Comparison of ENCODE assay signal across 26 cellular contexts in the genomic region with DNA sequence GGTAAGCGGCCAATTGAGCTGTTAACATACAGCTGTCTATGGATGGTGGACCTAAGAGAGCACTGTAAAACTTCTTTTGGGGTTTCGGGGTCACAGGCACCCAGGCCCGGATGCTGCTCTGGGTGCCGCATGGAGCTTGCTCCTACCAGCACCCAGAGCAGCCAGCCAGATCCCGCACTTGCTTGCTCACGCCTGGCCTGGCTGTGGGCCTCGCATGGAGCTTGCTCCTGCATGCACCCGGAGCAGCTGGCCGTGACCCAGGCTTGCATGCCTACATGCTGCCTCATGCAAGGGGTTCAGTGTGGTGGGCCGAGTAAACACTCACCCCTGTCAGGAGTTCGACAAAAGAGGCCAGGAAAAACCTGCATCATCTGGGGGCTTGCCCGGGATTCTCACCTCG.
"Had no signal": no experiment of that assay in that cellular context is flagged by ENCODE, and none has a peak within 500 bp of the region (broad histone marks: within the 10 kb centered on the region; RNA-seq: fewer than 3 reads in every experiment).

No MANE protein-coding gene starts in this region.

- H3K36me3 ChIP-seq: gastrocnemius medialis, left lung, neural progenitor cell, ovary, stomach, thyroid gland had no signal

- H3K4me1 ChIP-seq: gastrocnemius medialis, left lung, neural progenitor cell, stomach, thyroid gland had no signal

- ATAC-seq: gastrocnemius medialis; left cardiac atrium; left lung; naive thymus-derived CD4-positive, alpha-beta T cell; sciatic nerve had no signal

- H3K27me3 ChIP-seq: gastrocnemius medialis, hepatocyte, left lung, neural progenitor cell, ovary, stomach, thyroid gland had no signal

- H3K27ac ChIP-seq: coronary artery, gastrocnemius medialis, hepatocyte, left lung, neural progenitor cell, ovary, stomach, thyroid gland had no signal

- H3K4me3 ChIP-seq: coronary artery, gastrocnemius medialis, hepatocyte, left lung, neural progenitor cell, ovary, smooth muscle cell, stomach, thyroid gland had no signal

- H3K9me3 ChIP-seq: gastrocnemius medialis, ovary, stomach, thyroid gland had no signal

- DNase-seq: central memory CD4-positive, alpha-beta T cell; dermis blood vessel endothelial cell; effector memory CD4-positive, alpha-beta T cell; erythroblast; gastrocnemius medialis; head of caudate nucleus; left cardiac atrium; mammary epithelial cell; midbrain; naive thymus-derived CD4-positive, alpha-beta T cell; occipital lobe; stimulated activated CD4-positive, alpha-beta T cell treated with anti-CD3 and anti-CD28 coated beads, Interleukin-12 subunit alpha, Interleukin-12 subunit beta, amount 100 ng/mL, for 4 hours; stimulated activated CD4-positive, alpha-beta T cell treated with anti-CD3 and anti-CD28 coated beads, Interleukin-1b, Interleukin-23, amount 100 ng/mL, for 48 hours; stimulated activated CD4-positive, alpha-beta T cell treated with anti-CD3 and anti-CD28 coated beads, Interleukin-4, amount 100 ng/mL, for 1 hour; stimulated activated CD8-positive, alpha-beta memory T cell treated with anti-CD3 and anti-CD28 coated beads, Interleukin-4, amount 100 ng/mL, for 48 hours; stimulated activated naive CD4-positive, alpha-beta T cell treated with Interleukin-2 at 50 U/mL for 16 hours; stomach; thyroid gland; trophoblast cell had no signal
